22 cellular contexts compared by ENCODE assay signal in the genomic region with DNA sequence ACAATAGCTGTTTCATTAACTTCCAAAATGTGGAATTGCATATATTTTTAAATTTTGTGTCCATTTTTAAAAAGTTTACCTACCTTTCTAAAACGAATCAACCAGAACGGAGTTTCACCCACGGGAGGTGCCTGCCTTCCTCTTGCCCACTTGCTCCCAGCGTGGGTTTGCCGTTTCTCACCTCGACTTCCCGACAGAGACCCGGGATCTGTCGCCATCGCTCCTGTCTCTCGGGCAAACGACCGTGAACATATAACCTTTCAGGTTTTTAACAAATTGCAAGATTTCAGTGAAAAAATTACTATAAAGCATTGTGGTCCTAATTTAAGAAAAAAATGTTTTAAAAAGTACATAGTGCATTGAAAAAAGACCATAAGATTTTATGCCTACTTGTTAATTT.
"Had no signal": no experiment of that assay in that cellular context is flagged by ENCODE, and none has a peak within 500 bp of the region (broad histone marks: within the 10 kb centered on the region; RNA-seq: fewer than 3 reads in every experiment).

No MANE protein-coding gene starts in this region.

- ATAC-seq: esophagus mucosa; gastrocnemius medialis; mucosa of descending colon; stimulated activated effector memory CD8-positive, alpha-beta T cell treated with anti-CD3 and anti-CD28 coated beads, Interleukin-12 subunit alpha, Interleukin-12 subunit beta, amount 100 ng/mL, for 72 hours had no signal

- DNase-seq: dermis blood vessel endothelial cell; effector memory CD4-positive, alpha-beta T cell; foreskin fibroblast; gastrocnemius medialis; mucosa of descending colon; naive B cell; stimulated activated CD4-positive, alpha-beta T cell treated with anti-CD3 and anti-CD28 coated beads, Interleukin-2, amount 100 ng/mL, for 24 hours; stimulated activated CD4-positive, alpha-beta T cell treated with anti-CD3 and anti-CD28 coated beads, Interleukin-4, amount 100 ng/mL, for 24 hours; stimulated activated naive CD4-positive, alpha-beta T cell treated with Interleukin-2 at 50 U/mL for 16 hours; substantia nigra; testis had no signal

- H3K4me3 ChIP-seq: coronary artery, gastrocnemius medialis, lung, mucosa of descending colon, prostate gland, right atrium auricular region, smooth muscle cell, testis, tibial artery had no signal

- H3K27ac ChIP-seq: coronary artery, epithelial cell of prostate, gastrocnemius medialis, neutrophil, parathyroid adenoma, prostate gland, right atrium auricular region, testis, tibial artery had no signal

- H3K4me1 ChIP-seq: parathyroid adenoma, prostate gland had no signal

- H3K36me3 ChIP-seq: gastrocnemius medialis, neutrophil, prostate gland, right atrium auricular region, tibial artery had no signal

- H3K27me3 ChIP-seq: right atrium auricular region, testis had no signal

- H2AFZ ChIP-seq: parathyroid adenoma had no signal

- H3K9me3 ChIP-seq: gastrocnemius medialis, mucosa of descending colon, neutrophil, prostate gland, right atrium auricular region, testis, tibial artery had no signal

- H3K9ac ChIP-seq: parathyroid adenoma had no signal

- H3K4me2 ChIP-seq: smooth muscle cell had no signal
